Comparison of ENCODE assay signal across 1 cellular context in the genomic region with DNA sequence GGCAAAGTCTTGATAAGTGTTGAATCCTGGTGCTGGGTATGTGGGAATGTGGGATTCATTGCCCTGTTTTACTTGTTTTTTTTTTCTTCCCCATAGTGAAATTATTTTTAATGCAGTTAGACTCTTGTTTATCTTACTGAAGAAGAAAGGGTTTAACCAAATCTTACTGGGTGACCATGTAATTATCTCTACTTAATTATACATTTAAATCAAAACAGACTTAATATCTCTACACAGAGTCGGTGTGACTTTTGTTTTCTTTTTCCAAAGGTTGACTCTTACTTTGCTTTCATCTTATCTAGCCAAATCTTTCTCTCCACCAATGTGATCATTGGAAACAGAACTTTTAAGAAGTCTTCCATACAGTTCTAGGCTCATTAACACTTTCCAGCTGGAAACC.
A peak's percentile ranks its signal among the peaks of the same experiment; 100 is the strongest.
TF ChIP-seq lines count a peak whose summit lies in the region.

No MANE protein-coding gene starts in this region.

TF ChIP-seq in HEK293, 187 proteins besides CTCF, POLR2A, EP300 and RAD21 (continued from another document):
- TF ChIP-seq, protein P1, sequence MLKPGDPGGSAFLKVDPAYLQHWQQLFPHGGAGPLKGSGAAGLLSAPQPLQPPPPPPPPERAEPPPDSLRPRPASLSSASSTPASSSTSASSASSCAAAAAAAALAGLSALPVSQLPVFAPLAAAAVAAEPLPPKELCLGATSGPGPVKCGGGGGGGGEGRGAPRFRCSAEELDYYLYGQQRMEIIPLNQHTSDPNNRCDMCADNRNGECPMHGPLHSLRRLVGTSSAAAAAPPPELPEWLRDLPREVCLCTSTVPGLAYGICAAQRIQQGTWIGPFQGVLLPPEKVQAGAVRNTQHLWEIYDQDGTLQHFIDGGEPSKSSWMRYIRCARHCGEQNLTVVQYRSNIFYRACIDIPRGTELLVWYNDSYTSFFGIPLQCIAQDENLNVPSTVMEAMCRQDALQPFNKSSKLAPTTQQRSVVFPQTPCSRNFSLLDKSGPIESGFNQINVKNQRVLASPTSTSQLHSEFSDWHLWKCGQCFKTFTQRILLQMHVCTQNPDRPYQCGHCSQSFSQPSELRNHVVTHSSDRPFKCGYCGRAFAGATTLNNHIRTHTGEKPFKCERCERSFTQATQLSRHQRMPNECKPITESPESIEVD (tag by site-specific recombination; IDR thresholded peaks at IDR 0.05), result no peak
- TF ChIP-seq PRDM1 (tag by site-specific recombination; IDR thresholded peaks at IDR 0.05) (peak; percentile 59; the same call in 1 of the 2 replicates), PRDM10 (tag by site-specific recombination; IDR thresholded peaks at IDR 0.05) (no peak), BCL11B (tag by site-specific recombination; IDR thresholded peaks at IDR 0.05; ENCODE audit: low read depth) (no peak), GLIS1 (tag by site-specific recombination; IDR thresholded peaks at IDR 0.05) (no peak), ZNF48 (tag by site-specific recombination; IDR thresholded peaks at IDR 0.05) (no peak), SP2 (tag by site-specific recombination; IDR thresholded peaks at IDR 0.05) (no peak), ZNF426 (tag by site-specific recombination; IDR thresholded peaks at IDR 0.05) (no peak), SP7 (tag by site-specific recombination; IDR thresholded peaks at IDR 0.05) (peak; percentile 64), ZNF645 (tag by site-specific recombination; IDR thresholded peaks at IDR 0.05) (no peak), ZNF157 (tag by site-specific recombination; IDR thresholded peaks at IDR 0.05) (no peak), ZNF585B (tag by site-specific recombination; IDR thresholded peaks at IDR 0.05) (no peak)
- TF ChIP-seq, protein P2, sequence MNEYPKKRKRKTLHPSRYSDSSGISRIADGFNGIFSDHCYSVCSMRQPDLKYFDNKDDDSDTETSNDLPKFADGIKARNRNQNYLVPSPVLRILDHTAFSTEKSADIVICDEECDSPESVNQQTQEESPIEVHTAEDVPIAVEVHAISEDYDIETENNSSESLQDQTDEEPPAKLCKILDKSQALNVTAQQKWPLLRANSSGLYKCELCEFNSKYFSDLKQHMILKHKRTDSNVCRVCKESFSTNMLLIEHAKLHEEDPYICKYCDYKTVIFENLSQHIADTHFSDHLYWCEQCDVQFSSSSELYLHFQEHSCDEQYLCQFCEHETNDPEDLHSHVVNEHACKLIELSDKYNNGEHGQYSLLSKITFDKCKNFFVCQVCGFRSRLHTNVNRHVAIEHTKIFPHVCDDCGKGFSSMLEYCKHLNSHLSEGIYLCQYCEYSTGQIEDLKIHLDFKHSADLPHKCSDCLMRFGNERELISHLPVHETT (tag by site-specific recombination; IDR thresholded peaks at IDR 0.05), result no peak
